In the genomic region with DNA sequence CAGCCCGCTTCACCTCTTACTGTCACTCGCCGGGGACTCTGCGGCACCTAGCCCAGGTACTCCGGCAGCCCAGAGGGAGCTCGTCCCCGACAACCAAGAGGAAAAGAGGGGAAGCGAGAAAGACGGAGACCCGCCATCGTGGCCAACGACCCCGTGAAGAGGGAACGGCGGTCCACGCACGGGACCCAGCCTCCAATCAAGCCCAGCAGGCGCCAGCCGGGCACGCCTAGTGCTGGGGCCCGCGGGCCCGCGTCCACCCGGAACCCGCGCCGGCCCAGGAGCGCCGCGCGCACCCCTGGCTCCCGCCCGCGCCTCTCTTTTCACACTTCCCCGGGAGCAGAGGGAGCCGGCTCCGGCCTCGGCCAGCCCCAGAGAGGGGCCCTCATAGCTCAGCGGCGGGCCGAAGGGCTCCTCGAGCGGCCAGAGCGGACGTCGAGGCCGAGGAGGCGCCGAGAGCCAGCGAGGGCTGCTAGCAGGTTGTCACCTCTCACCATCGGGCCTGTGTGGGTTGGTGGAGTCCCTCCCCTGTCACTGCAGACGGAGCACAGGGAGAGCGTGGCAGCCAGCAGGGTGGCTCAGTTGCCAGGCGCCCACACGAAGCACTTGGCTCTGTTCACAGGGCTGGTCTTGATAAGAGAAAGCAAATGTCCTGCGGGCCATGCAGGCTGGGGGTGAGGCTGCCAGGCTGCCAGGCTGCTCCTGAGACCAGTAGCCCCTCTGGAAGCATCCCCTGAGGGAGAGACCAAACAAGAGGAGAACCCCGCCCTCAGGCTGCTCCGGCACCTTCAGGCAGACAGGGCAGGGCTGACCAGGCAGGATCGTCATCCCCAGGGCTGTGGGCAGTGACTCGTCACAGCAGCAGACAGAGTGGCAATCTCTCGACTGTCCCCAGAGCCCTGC, we compare ENCODE assay signal across 10 cellular contexts. TPM values are rescaled to one million over a fixed set of nuclear protein-coding genes. Genes with fewer than 3 reads are reported as not detected.
DNase-seq lines count a peak whose midpoint lies in the region; ATAC-seq, FAIRE-seq and TF ChIP-seq lines count a peak whose summit lies in the region.
"Had no signal": no experiment of that assay in that cellular context is flagged by ENCODE, and none has a peak within 500 bp of the region (broad histone marks: within the 10 kb centered on the region; RNA-seq: fewer than 3 reads in every experiment).

No MANE protein-coding gene starts in this region.

- H3K4me1 Mint-ChIP-seq in naive thymus-derived CD4-positive, alpha-beta T cell = peaks cover 0 to 4% (median 0%) of the 10 kb centered on the region in 7 donors
- peaks cover 0 to 3% (median under 1%) of the 10 kb centered on the region in 4 donors for H3K4me1 Mint-ChIP-seq in CD4-positive, alpha-beta memory T cell

- H3K4me2 ChIP-seq in endothelial cell of umbilical vein (ENCODE audit: insufficient read depth, low read length) = no peak overlapping the region

- no peak overlapping the region for H3K27ac Mint-ChIP-seq in naive thymus-derived CD4-positive, alpha-beta T cell
- H3K27ac Mint-ChIP-seq in CD4-positive, alpha-beta memory T cell = no peak overlapping the region

- dilution Hi-C loops in endothelial cell of umbilical vein (cut with MboI; ENCODE audit: extremely low pct_ligation_motif_present, low sequenced_read_pairs) = no loop called here

- peaks cover 5 to 27% (median 11%) of the 10 kb centered on the region in 5 donors for H3K27me3 Mint-ChIP-seq in naive thymus-derived CD4-positive, alpha-beta T cell
- H3K27me3 Mint-ChIP-seq in CD4-positive, alpha-beta memory T cell = peaks cover 5 to 14% of the 10 kb centered on the region in 2 donors

- intact Hi-C loops in endothelial cell of umbilical vein (cut with micrococcal nuclease) = no loop called here
- intact Hi-C loops in naive thymus-derived CD4-positive, alpha-beta T cell (cut with micrococcal nuclease) = no loop called here
- intact Hi-C loops in CD4-positive, alpha-beta memory T cell (cut with micrococcal nuclease) = no loop called here

- H3K9me1 ChIP-seq in endothelial cell of umbilical vein (replicated peaks; ENCODE audit: control insufficient read depth, extremely low read depth, insufficient read depth, low read length) = no peaks in the 10 kb centered on the region

- peak overlapping the region in 1 of 10 donors; percentile 25 for H3K4me3 Mint-ChIP-seq in naive thymus-derived CD4-positive, alpha-beta T cell
- H3K4me3 Mint-ChIP-seq in CD4-positive, alpha-beta memory T cell = no peak overlapping the region

- no peak for FAIRE-seq in endothelial cell of umbilical vein (lab: Jason Lieb, UNC)

- H3K27me3 ChIP-seq in endothelial cell of umbilical vein (ENCODE audit: control insufficient read depth in 2 of 2, insufficient read depth in 2 of 2, low read length in 2 of 2) = no peaks in the 10 kb centered on the region
- H3K27me3 ChIP-seq in naive thymus-derived CD4-positive, alpha-beta T cell (ENCODE audit: control insufficient read depth in 2 of 2, insufficient read depth in 2 of 2, low read length in 2 of 2) = no peaks in the 10 kb centered on the region
- H3K27me3 ChIP-seq in CD4-positive, alpha-beta memory T cell (ENCODE audit: insufficient read depth, low read length) = no peaks in the 10 kb centered on the region
- H3K27me3 ChIP-seq: SJSA1 had no signal

- peak; percentile 41 for ATAC-seq in naive thymus-derived CD4-positive, alpha-beta T cell
- ATAC-seq in HG03135 (IDR thresholded peaks at IDR 0.05; ENCODE audit: unreplicated experiment) = no peak

- no peaks in the 10 kb centered on the region for H3K9me3 Mint-ChIP-seq in naive thymus-derived CD4-positive, alpha-beta T cell
- peaks cover 0 to 2% (median 0%) of the 10 kb centered on the region in 8 donors for H3K9me3 Mint-ChIP-seq in CD4-positive, alpha-beta memory T cell

- BruUV-seq in endothelial cell of umbilical vein (replicated peaks; lab: Mats Ljungman, UMichigan) = no TSS peak

- no peaks in the 10 kb centered on the region for H3K4me1 ChIP-seq in endothelial cell of umbilical vein (ENCODE audit: control insufficient read depth, extremely low read depth, insufficient read depth, low read length)
- no peaks in the 10 kb centered on the region for H3K4me1 ChIP-seq in naive thymus-derived CD4-positive, alpha-beta T cell (ENCODE audit: control insufficient read depth in 2 of 2, insufficient read depth in 2 of 2, low read length in 2 of 2)
- no peaks in the 10 kb centered on the region for H3K4me1 ChIP-seq in CD4-positive, alpha-beta memory T cell (ENCODE audit: insufficient read depth, low read length)

- DNase-seq in AG08395 (ENCODE audit: low spot score) (peak; percentile 43), NCI-H1092 treated with DMSO at 0.1 percent for 48 hours (lab: John Stamatoyannopoulos, UW) (peak; percentile 31), endothelial cell of umbilical vein (ENCODE audit: low read depth, low spot score) (no peak), hippocampal formation (lab: John Stamatoyannopoulos, UW) (no peak), NCI-H2171 (lab: John Stamatoyannopoulos, UW) (no peak)
- DNase-seq in naive thymus-derived CD4-positive, alpha-beta T cell = no peak
- no peak for DNase-seq in CD4-positive, alpha-beta memory T cell

- H3K36me3 ChIP-seq in endothelial cell of umbilical vein (ENCODE audit: control insufficient read depth in 2 of 2, extremely low read depth in 1 of 2, insufficient read depth in 2 of 2, low read length in 2 of 2) = no peaks in the 10 kb centered on the region
- H3K36me3 ChIP-seq in naive thymus-derived CD4-positive, alpha-beta T cell (ENCODE audit: control insufficient read depth in 2 of 3, insufficient read depth in 3 of 3, low read length in 3 of 3) = no peaks in the 10 kb centered on the region
- H3K36me3 ChIP-seq in CD4-positive, alpha-beta memory T cell (ENCODE audit: insufficient read depth, low read length) = no peaks in the 10 kb centered on the region
- H3K36me3 ChIP-seq: SJSA1 had no signal

- CTCF ChIA-PET in endothelial cell of umbilical vein (lab: Charles Lee) = interaction anchor here (1.0 to 5.7 kb wide), 3 partner anchors 22 to 90 kb away, joined by 3 to 53 read pairs (median 3); no protein-coding TSS in a partner anchor
- CTCF ChIA-PET in naive thymus-derived CD4-positive, alpha-beta T cell (lab: Charles Lee) = interaction anchor here (0.6 to 0.9 kb wide), 3 partner anchors 22 to 1600 kb away, joined by 3 read pairs; no protein-coding TSS in a partner anchor
- CTCF ChIA-PET in CD4-positive, alpha-beta memory T cell (lab: Charles Lee; ENCODE audit: partially characterized antibody) = interaction anchor here (0.9 kb wide), 1 partner anchor 66 kb away, joined by 4 read pairs; no protein-coding TSS in a partner anchor

- no peaks in the 10 kb centered on the region for H3K79me2 ChIP-seq in endothelial cell of umbilical vein (ENCODE audit: control insufficient read depth, insufficient read depth, low read length)

- no peaks in the 10 kb centered on the region for H3K9me3 ChIP-seq in endothelial cell of umbilical vein (replicated peaks; ENCODE audit: control insufficient read depth, insufficient read depth, low read length)
- H3K9me3 ChIP-seq in naive thymus-derived CD4-positive, alpha-beta T cell (ENCODE audit: control insufficient read depth in 2 of 3, low read length in 3 of 3) = no peaks in the 10 kb centered on the region
- H3K9me3 ChIP-seq in CD4-positive, alpha-beta memory T cell (ENCODE audit: control insufficient read depth in 1 of 2, low read length in 2 of 2) = no peaks in the 10 kb centered on the region
- H3K9me3 ChIP-seq: SJSA1 had no signal

- TF ChIP-seq POLR2A in endothelial cell of umbilical vein (IDR thresholded peaks at IDR 0.05; ENCODE audit: low read depth, low read length) = no peak

- POLR2A ChIA-PET in endothelial cell of umbilical vein (lab: Charles Lee) = no interaction called here
- POLR2A ChIA-PET in naive thymus-derived CD4-positive, alpha-beta T cell (lab: Charles Lee) = no interaction called here
- POLR2A ChIA-PET in CD4-positive, alpha-beta memory T cell (lab: Charles Lee; ENCODE audit: partially characterized antibody) = interaction anchor here (0.8 kb wide), 1 partner anchor 36 kb away, joined by 3 read pairs; no protein-coding TSS in a partner anchor

- no peak overlapping the region for H3K4me3 ChIP-seq in endothelial cell of umbilical vein (replicated peaks in 1 of 3; ENCODE audit: insufficient read depth in 1 of 3, low read depth in 1 of 3, low read length in 3 of 3)
- no peak overlapping the region for H3K4me3 ChIP-seq in naive thymus-derived CD4-positive, alpha-beta T cell (ENCODE audit: low read length)
- H3K4me3 ChIP-seq in CD4-positive, alpha-beta memory T cell (ENCODE audit: low read length in 2 of 2) = no peak overlapping the region
- H3K4me3 ChIP-seq: SJSA1 had no signal

- H3K36me3 Mint-ChIP-seq in naive thymus-derived CD4-positive, alpha-beta T cell = no peaks in the 10 kb centered on the region
- no peaks in the 10 kb centered on the region for H3K36me3 Mint-ChIP-seq in CD4-positive, alpha-beta memory T cell

- no peak overlapping the region for H3K27ac ChIP-seq in endothelial cell of umbilical vein (ENCODE audit: insufficient read depth, low read depth, low read length)
- no peak overlapping the region for H3K27ac ChIP-seq in naive thymus-derived CD4-positive, alpha-beta T cell (ENCODE audit: low read depth, low read length)
- H3K27ac ChIP-seq in CD4-positive, alpha-beta memory T cell (ENCODE audit: low read depth, low read length) = no peak overlapping the region
- H3K27ac ChIP-seq: C4-2B had no signal

- TF ChIP-seq CTCF in endothelial cell of umbilical vein (IDR thresholded peaks at IDR 0.05; ENCODE audit: extremely low read depth in 1 of 2, insufficient read depth in 1 of 2, low read depth in 1 of 2, low read length in 2 of 2) = no peak

- no peaks in the 10 kb centered on the region for H4K20me1 ChIP-seq in endothelial cell of umbilical vein (replicated peaks; ENCODE audit: control insufficient read depth, extremely low read depth, insufficient read depth, low read length)

- peak overlapping the region; percentile 74 for H2AFZ ChIP-seq in endothelial cell of umbilical vein (ENCODE audit: low read depth, low read length)

- no peak overlapping the region for H3K9ac ChIP-seq in endothelial cell of umbilical vein (replicated peaks; ENCODE audit: extremely low read depth, insufficient read depth, low read length)

RNA-seq across cellular contexts. Expression of gene KLF11, which starts 36.9 kb away (rescaled TPM):
- 11.0 and 11.3 TPM in 2 replicates for total RNA-seq in endothelial cell of umbilical vein
- 10.2 and 10.5 TPM in 2 replicates for polyA plus RNA-seq in endothelial cell of umbilical vein
- 8.7 and 9.3 TPM in 2 replicates for polyA plus RNA-seq in endothelial cell of umbilical vein (2011; cell fraction: cytosol; rRNA removed)
- polyA plus RNA-seq in endothelial cell of umbilical vein (2011; cell fraction: nucleus; rRNA removed) = 11.0 and 12.5 TPM in 2 replicates
- polyA plus RNA-seq in endothelial cell of umbilical vein (2012) = 4.2 and 5.3 TPM in 2 replicates
- polyA minus RNA-seq in endothelial cell of umbilical vein = 22.9 and 28.0 TPM in 2 replicates
- 23.4 TPM for polyA minus RNA-seq in endothelial cell of umbilical vein (2011; cell fraction: cytosol; rRNA and poly(A)+ RNA removed)
- 8.2 and 10.0 TPM in 2 replicates for polyA minus RNA-seq in endothelial cell of umbilical vein (2011; cell fraction: nucleus; rRNA and poly(A)+ RNA removed)
- 10 to 100 TPM in 2 of 5 experiments, 1 to 10 TPM in 3; 2.7 to 48.6 (median 6.8) TPM for total RNA-seq in naive thymus-derived CD4-positive, alpha-beta T cell
- polyA plus RNA-seq in naive thymus-derived CD4-positive, alpha-beta T cell = 1 to 10 TPM; 1.3 to 1.7 TPM
- total RNA-seq in CD4-positive, alpha-beta memory T cell = 1 to 10 TPM; 7.0 TPM
- 1 to 10 TPM; 8.8 to 9.8 TPM for polyA plus RNA-seq in CD4-positive, alpha-beta memory T cell

RNA-seq across cellular contexts. Expression of gene GRHL1, which starts 55.0 kb away (rescaled TPM):
- 0.85 and 1.1 TPM in 2 replicates for total RNA-seq in endothelial cell of umbilical vein
- polyA plus RNA-seq in endothelial cell of umbilical vein = 0.37 and 0.70 TPM in 2 replicates
- 0.52 and 0.68 TPM in 2 replicates for polyA plus RNA-seq in endothelial cell of umbilical vein (2011; cell fraction: cytosol; rRNA removed)
- polyA plus RNA-seq in endothelial cell of umbilical vein (2011; cell fraction: nucleus; rRNA removed) = 1.9 and 2.0 TPM in 2 replicates
- 0.46 and 1.1 TPM in 2 replicates for polyA plus RNA-seq in endothelial cell of umbilical vein (2012)
- 1.5 and 3.2 TPM in 2 replicates for polyA minus RNA-seq in endothelial cell of umbilical vein
- polyA minus RNA-seq in endothelial cell of umbilical vein (2011; cell fraction: cytosol; rRNA and poly(A)+ RNA removed) = 3.3 TPM
- 1.1 and 2.2 TPM in 2 replicates for polyA minus RNA-seq in endothelial cell of umbilical vein (2011; cell fraction: nucleus; rRNA and poly(A)+ RNA removed)
- total RNA-seq in naive thymus-derived CD4-positive, alpha-beta T cell = 1 to 10 TPM in 1 of 5 experiments, under 1 TPM in 4; 0.19 to 1.3 (median 0.56) TPM
- polyA plus RNA-seq in naive thymus-derived CD4-positive, alpha-beta T cell = under 1 TPM in 1 of 2 donors, not detected in 1; 0.33 TPM
- under 1 TPM; 0.33 to 0.49 TPM for total RNA-seq in CD4-positive, alpha-beta memory T cell
- polyA plus RNA-seq in CD4-positive, alpha-beta memory T cell = under 1 TPM; 0.14 to 0.33 TPM

Comparison
In these comparisons a context has a peak if more than half of its experiments do, and no peak if none do; other contexts are left out.
1. DNase-seq: peak in AG08395 (single experiment) and NCI-H1092 treated with DMSO at 0.1 percent for 48 hours (single experiment); none in endothelial cell of umbilical vein (single experiment), naive thymus-derived CD4-positive, alpha-beta T cell (0 of 9), hippocampal formation (0 of 2), CD4-positive, alpha-beta memory T cell (0 of 5) and NCI-H2171 (single experiment).